Comparison of ENCODE assay signal across 1 cellular context in the genomic region with DNA sequence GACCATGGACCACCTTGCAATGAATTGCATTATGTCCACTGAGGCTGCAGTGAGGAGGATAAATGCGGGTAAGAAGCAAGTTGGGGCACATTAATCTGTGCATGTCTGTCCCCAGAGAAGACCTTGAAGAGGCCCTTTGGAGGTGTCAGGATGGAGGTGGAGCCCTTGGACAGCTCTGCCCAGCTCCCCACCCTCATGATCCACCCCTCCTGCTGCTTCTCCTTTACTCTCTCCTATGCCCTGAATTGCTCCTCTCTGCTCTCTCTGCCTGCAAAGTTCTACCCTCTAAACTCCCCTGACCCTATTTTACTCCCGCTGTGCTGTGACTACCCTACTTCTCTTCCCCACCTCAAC.
TF ChIP-seq lines count a peak whose summit lies in the region.

No MANE protein-coding gene starts in this region.

TF ChIP-seq in HepG2, 621 proteins besides CTCF, POLR2A, EP300 and RAD21 (continued from another document):
- TF ChIP-seq IRF2 (CRISPR knock-in tag; IDR thresholded peaks at IDR 0.05): no peak
- no peak for TF ChIP-seq NFYC (CRISPR knock-in tag; IDR thresholded peaks at IDR 0.05)
- TF ChIP-seq, protein P1, sequence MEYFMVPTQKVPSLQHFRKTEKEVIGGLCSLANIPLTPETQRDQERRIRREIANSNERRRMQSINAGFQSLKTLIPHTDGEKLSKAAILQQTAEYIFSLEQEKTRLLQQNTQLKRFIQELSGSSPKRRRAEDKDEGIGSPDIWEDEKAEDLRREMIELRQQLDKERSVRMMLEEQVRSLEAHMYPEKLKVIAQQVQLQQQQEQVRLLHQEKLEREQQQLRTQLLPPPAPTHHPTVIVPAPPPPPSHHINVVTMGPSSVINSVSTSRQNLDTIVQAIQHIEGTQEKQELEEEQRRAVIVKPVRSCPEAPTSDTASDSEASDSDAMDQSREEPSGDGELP (IDR thresholded peaks at IDR 0.05; ENCODE audit: borderline replicate concordance, low read depth): no peak
- no peak for TF ChIP-seq ELF3 (CRISPR knock-in tag; IDR thresholded peaks at IDR 0.05)
- no peak for TF ChIP-seq ZNF10 (CRISPR knock-in tag; IDR thresholded peaks at IDR 0.05; ENCODE audit: borderline replicate concordance, low read depth)
- TF ChIP-seq, protein P2, sequence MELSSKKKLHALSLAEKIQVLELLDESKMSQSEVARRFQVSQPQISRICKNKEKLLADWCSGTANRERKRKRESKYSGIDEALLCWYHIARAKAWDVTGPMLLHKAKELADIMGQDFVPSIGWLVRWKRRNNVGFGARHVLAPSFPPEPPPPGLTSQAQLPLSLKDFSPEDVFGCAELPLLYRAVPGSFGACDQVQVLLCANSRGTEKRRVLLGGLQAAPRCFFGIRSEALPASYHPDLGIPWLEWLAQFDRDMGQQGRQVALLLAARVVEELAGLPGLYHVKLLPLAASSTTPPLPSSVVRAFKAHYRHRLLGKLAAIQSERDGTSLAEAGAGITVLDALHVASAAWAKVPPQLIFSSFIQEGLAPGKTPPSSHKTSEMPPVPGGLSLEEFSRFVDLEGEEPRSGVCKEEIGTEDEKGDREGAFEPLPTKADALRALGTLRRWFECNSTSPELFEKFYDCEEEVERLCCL (CRISPR knock-in tag; IDR thresholded peaks at IDR 0.05; ENCODE audit: borderline replicate concordance): no peak
- no peak for TF ChIP-seq SUZ12 (IDR thresholded peaks at IDR 0.05; ENCODE audit: low read depth, low read length)
- TF ChIP-seq, protein P3, sequence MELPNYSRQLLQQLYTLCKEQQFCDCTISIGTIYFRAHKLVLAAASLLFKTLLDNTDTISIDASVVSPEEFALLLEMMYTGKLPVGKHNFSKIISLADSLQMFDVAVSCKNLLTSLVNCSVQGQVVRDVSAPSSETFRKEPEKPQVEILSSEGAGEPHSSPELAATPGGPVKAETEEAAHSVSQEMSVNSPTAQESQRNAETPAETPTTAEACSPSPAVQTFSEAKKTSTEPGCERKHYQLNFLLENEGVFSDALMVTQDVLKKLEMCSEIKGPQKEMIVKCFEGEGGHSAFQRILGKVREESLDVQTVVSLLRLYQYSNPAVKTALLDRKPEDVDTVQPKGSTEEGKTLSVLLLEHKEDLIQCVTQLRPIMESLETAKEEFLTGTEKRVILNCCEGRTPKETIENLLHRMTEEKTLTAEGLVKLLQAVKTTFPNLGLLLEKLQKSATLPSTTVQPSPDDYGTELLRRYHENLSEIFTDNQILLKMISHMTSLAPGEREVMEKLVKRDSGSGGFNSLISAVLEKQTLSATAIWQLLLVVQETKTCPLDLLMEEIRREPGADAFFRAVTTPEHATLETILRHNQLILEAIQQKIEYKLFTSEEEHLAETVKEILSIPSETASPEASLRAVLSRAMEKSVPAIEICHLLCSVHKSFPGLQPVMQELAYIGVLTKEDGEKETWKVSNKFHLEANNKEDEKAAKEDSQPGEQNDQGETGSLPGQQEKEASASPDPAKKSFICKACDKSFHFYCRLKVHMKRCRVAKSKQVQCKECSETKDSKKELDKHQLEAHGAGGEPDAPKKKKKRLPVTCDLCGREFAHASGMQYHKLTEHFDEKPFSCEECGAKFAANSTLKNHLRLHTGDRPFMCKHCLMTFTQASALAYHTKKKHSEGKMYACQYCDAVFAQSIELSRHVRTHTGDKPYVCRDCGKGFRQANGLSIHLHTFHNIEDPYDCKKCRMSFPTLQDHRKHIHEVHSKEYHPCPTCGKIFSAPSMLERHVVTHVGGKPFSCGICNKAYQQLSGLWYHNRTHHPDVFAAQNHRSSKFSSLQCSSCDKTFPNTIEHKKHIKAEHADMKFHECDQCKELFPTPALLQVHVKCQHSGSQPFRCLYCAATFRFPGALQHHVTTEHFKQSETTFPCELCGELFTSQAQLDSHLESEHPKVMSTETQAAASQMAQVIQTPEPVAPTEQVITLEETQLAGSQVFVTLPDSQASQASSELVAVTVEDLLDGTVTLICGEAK (IDR thresholded peaks at IDR 0.05): no peak
- TF ChIP-seq, protein P3 (CRISPR knock-in tag; IDR thresholded peaks at IDR 0.05): no peak
- TF ChIP-seq JUNB (CRISPR knock-in tag; IDR thresholded peaks at IDR 0.05; ENCODE audit: borderline replicate concordance): no peak
- TF ChIP-seq JUN (CRISPR knock-in tag; IDR thresholded peaks at IDR 0.05): no peak
- TF ChIP-seq ZNF253 (CRISPR knock-in tag; IDR thresholded peaks at IDR 0.05; ENCODE audit: borderline replicate concordance): no peak
